ENCODE assay signal across 11 cellular contexts in genomic region chr19:35996777-35997176, GRCh38. TPM values are rescaled to one million over a fixed set of nuclear protein-coding genes. Genes with fewer than 3 reads are reported as not detected.
DNase-seq lines count a peak whose midpoint lies in the region; ATAC-seq and TF ChIP-seq lines count a peak whose summit lies in the region.
"Had no signal": no experiment of that assay in that cellular context is flagged by ENCODE, and none has a peak within 500 bp of the region (broad histone marks: within the 10 kb centered on the region; RNA-seq: fewer than 3 reads in every experiment).

No MANE protein-coding gene starts in this region.

- H3K4me3 ChIP-seq in SU-DHL-6 (ENCODE audit: insufficient read depth, low read length, poor library complexity, severe bottlenecking) (no peak overlapping the region), skeletal muscle tissue (ENCODE audit: low read length in 3 of 3) (peak overlapping the region in 1 of 3 donors; percentile 93)

- no peak overlapping the region for H2AFZ ChIP-seq in SU-DHL-6 (ENCODE audit: low read depth, low read length, severe bottlenecking)

- no peaks in the 10 kb centered on the region for H4K20me1 ChIP-seq in SU-DHL-6 (ENCODE audit: low read depth, low read length)

- peak overlapping the region; percentile 76 for H3K9ac ChIP-seq in SU-DHL-6 (ENCODE audit: low read length)
- peak overlapping the region; percentile 25 to 92 (median 92) for H3K9ac ChIP-seq in skeletal muscle tissue (ENCODE audit: low read depth in 1 of 3, low read length in 3 of 3)

- peaks cover 21% of the 10 kb centered on the region for H3K4me1 Mint-ChIP-seq in T-helper 1 cell treated with Interleukin-12 subunit alpha and Interleukin-12 subunit beta and Interleukin-4 antibody, amounts not matched to agents 30 μg/mL and 1 μg/mL, for 36 hours (ENCODE audit: low read depth)

- no peak for TF ChIP-seq CTCF in SU-DHL-6 (IDR thresholded peaks at IDR 0.05; ENCODE audit: insufficient read depth, low read length, poor library complexity, severe bottlenecking)

- peak overlapping the region; percentile 74 for H3K4me2 ChIP-seq in SU-DHL-6 (ENCODE audit: low read depth, low read length, poor library complexity, severe bottlenecking)

- peaks cover 5% of the 10 kb centered on the region; the same call in 1 of the 2 replicates for H3F3A ChIP-seq in SU-DHL-6 (ENCODE audit: insufficient read depth)

- H3K9me3 Mint-ChIP-seq in T-helper 1 cell treated with Interleukin-12 subunit alpha and Interleukin-12 subunit beta and Interleukin-4 antibody, amounts not matched to agents 30 μg/mL and 1 μg/mL, for 36 hours: no peaks in the 10 kb centered on the region

- H3K9me2 ChIP-seq in SU-DHL-6 (replicated peaks; ENCODE audit: insufficient read depth, low read length): no peaks in the 10 kb centered on the region

- H3K36me3 ChIP-seq in SU-DHL-6 (ENCODE audit: low read length) (no peaks in the 10 kb centered on the region), skeletal muscle tissue (ENCODE audit: control insufficient read depth in 3 of 3, insufficient read depth in 3 of 3, low read length in 3 of 3) (peaks cover 0 to 11% (median 7%) of the 10 kb centered on the region in 3 donors)

- H3K9me3 ChIP-seq in SU-DHL-6 (ENCODE audit: insufficient read depth, low read length) (no peaks in the 10 kb centered on the region), skeletal muscle tissue (ENCODE audit: control insufficient read depth in 3 of 3, low read length in 3 of 3) (no peaks in the 10 kb centered on the region)

- ATAC-seq in GM19351 (IDR thresholded peaks at IDR 0.05; ENCODE audit: unreplicated experiment): no peak
- no peak for ATAC-seq in GM18858 (IDR thresholded peaks at IDR 0.05; ENCODE audit: unreplicated experiment)

- H3K27me3 ChIP-seq in SU-DHL-6 (ENCODE audit: low read length) (no peaks in the 10 kb centered on the region), skeletal muscle tissue (ENCODE audit: control insufficient read depth in 3 of 3, insufficient read depth in 3 of 3, low read length in 3 of 3) (no peaks in the 10 kb centered on the region)

- no peak overlapping the region for H3K27ac Mint-ChIP-seq in T-helper 1 cell treated with Interleukin-12 subunit alpha and Interleukin-12 subunit beta and Interleukin-4 antibody, amounts not matched to agents 30 μg/mL and 1 μg/mL, for 36 hours

- peaks cover 20 to 31% (median 22%) of the 10 kb centered on the region in 3 donors for H3K4me1 ChIP-seq in skeletal muscle tissue (ENCODE audit: control insufficient read depth in 3 of 3, insufficient read depth in 3 of 3, low read length in 3 of 3)

- H3K27me3 Mint-ChIP-seq in T-helper 1 cell treated with Interleukin-12 subunit alpha and Interleukin-12 subunit beta and Interleukin-4 antibody, amounts not matched to agents 30 μg/mL and 1 μg/mL, for 36 hours (ENCODE audit: low read depth): no peaks in the 10 kb centered on the region

- DNase-seq in T-helper 1 cell: no peak
- peak; percentile 16 for DNase-seq in epidermal melanocyte (ENCODE audit: insufficient read length, low spot score)
- DNase-seq in activated gamma-delta T cell treated with Interleukin-2 at 50 U/mL for 16 hours: no peak
- DNase-seq: anterior cingulate cortex, kidney glomerular epithelial cell, NCI-H146 had no signal

- H3K27ac ChIP-seq in SU-DHL-6 (ENCODE audit: low read depth, low read length): no peak overlapping the region
- peak overlapping the region; percentile 70 for H3K27ac ChIP-seq in skeletal muscle tissue (ENCODE audit: low read depth, low read length)

- peaks cover 36% of the 10 kb centered on the region for H3K79me2 ChIP-seq in SU-DHL-6 (ENCODE audit: insufficient read depth, low read length)

- H3K36me3 Mint-ChIP-seq in T-helper 1 cell treated with Interleukin-12 subunit alpha and Interleukin-12 subunit beta and Interleukin-4 antibody, amounts not matched to agents 30 μg/mL and 1 μg/mL, for 36 hours (ENCODE audit: low read depth): peaks cover 10% of the 10 kb centered on the region

- peak overlapping the region; percentile 87 for H3K4me3 Mint-ChIP-seq in T-helper 1 cell treated with Interleukin-12 subunit alpha and Interleukin-12 subunit beta and Interleukin-4 antibody, amounts not matched to agents 30 μg/mL and 1 μg/mL, for 36 hours

RNA-seq across cellular contexts. Expression of gene SDHAF1, which starts 1.8 kb away (rescaled TPM):
- total RNA-seq in skeletal muscle tissue: 8.4 TPM

RNA-seq across cellular contexts. Expression of gene SYNE4, which starts 11.8 kb away (rescaled TPM):
- not detected for total RNA-seq in skeletal muscle tissue

RNA-seq across cellular contexts. Expression of gene ALKBH6, which starts 17.2 kb away (rescaled TPM):
- total RNA-seq in skeletal muscle tissue: 4.7 TPM

RNA-seq across cellular contexts. Expression of gene CLIP3, which starts 35.9 kb away (rescaled TPM):
- 1.0 TPM for total RNA-seq in skeletal muscle tissue

RNA-seq across cellular contexts. Expression of gene THAP8, which starts 57.3 kb away (rescaled TPM):
- total RNA-seq in skeletal muscle tissue: 2.1 TPM
